ENCODE assay signal across 8 cellular contexts in the genomic region with DNA sequence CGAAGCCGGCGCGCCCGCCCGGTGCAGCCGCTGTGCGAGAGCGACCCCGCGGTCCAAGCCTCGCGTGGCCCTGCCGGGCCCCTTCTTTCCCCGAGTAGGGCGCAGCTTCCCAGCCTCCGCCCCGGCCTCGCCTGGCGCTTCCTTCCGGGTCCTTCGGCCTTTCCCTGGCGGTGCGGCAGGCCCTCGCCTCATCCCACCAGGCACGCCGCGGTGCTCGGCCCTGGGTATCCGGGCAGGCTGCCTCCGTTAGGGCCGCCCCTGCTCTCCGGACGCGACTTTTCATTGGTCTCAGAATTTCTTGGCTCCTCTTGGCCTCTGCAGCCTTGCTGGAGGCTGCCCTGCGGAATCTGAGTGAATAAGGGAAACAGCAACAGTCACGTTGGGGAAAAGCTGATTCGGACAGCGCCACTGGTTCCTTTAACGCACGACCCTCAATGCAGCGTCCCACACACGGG. TPM values are rescaled to one million over a fixed set of nuclear protein-coding genes. Genes with fewer than 3 reads are reported as not detected.
A peak's percentile ranks its signal among the peaks of the same experiment; 100 is the strongest.
DNase-seq lines count a peak whose midpoint lies in the region; ATAC-seq, FAIRE-seq and TF ChIP-seq lines count a peak whose summit lies in the region.

No MANE protein-coding gene starts in this region.

- no peak for TF ChIP-seq EP300 in tibial nerve (IDR thresholded peaks at IDR 0.05)

- H3K27ac ChIP-seq in tibial nerve: peak overlapping the region; percentile 97 to 98 (median 98)

- H3K27me3 ChIP-seq in tibial nerve: no peaks in the 10 kb centered on the region

- H3K4me1 Mint-ChIP-seq in activated T-helper 1 cell treated with anti-CD3 and anti-CD28 coated beads, Interleukin-12 subunit alpha, Interleukin-12 subunit beta, Interleukin-2, Interleukin-4 antibody, amounts not matched to agents 30 ng/mL and 10 ng/mL and 1 ng/mL, durations not matched to agents 14 hours and 24 hours and 36 hours (ENCODE audit: low read depth): peaks cover 35% of the 10 kb centered on the region
- H3K4me1 Mint-ChIP-seq in nephron progenitor cell: peaks cover 52% of the 10 kb centered on the region

- H3K9me3 Mint-ChIP-seq in activated T-helper 1 cell treated with anti-CD3 and anti-CD28 coated beads, Interleukin-12 subunit alpha, Interleukin-12 subunit beta, Interleukin-2, Interleukin-4 antibody, amounts not matched to agents 30 ng/mL and 10 ng/mL and 1 ng/mL, durations not matched to agents 14 hours and 24 hours and 36 hours: no peaks in the 10 kb centered on the region
- H3K9me3 Mint-ChIP-seq in nephron progenitor cell: peaks cover 17% of the 10 kb centered on the region

- peaks cover 0 to 53% (median 9%) of the 10 kb centered on the region in 4 donors for H3K4me1 ChIP-seq in tibial nerve

- ATAC-seq in HG02938 (IDR thresholded peaks at IDR 0.05; ENCODE audit: unreplicated experiment): peak; percentile 34

- no peak for TF ChIP-seq CTCF in fibroblast of villous mesenchyme (IDR thresholded peaks at IDR 0.05; ENCODE audit: insufficient read depth, low read depth, low read length)
- no peak for TF ChIP-seq CTCF in nephron progenitor cell (IDR thresholded peaks at IDR 0.05)
- peak in 1 of 5 experiments; percentile 27 for TF ChIP-seq CTCF in tibial nerve (IDR thresholded peaks at IDR 0.05)

- peaks cover 13% of the 10 kb centered on the region for H3K36me3 Mint-ChIP-seq in activated T-helper 1 cell treated with anti-CD3 and anti-CD28 coated beads, Interleukin-12 subunit alpha, Interleukin-12 subunit beta, Interleukin-2, Interleukin-4 antibody, amounts not matched to agents 30 ng/mL and 10 ng/mL and 1 ng/mL, durations not matched to agents 14 hours and 24 hours and 36 hours (ENCODE audit: low read depth)
- peaks cover 40% of the 10 kb centered on the region for H3K36me3 Mint-ChIP-seq in nephron progenitor cell (ENCODE audit: low read depth)

- peak; percentile 74 for FAIRE-seq in GM18507 (lab: Jason Lieb, UNC)

- peak overlapping the region; percentile 92 for H3K27ac Mint-ChIP-seq in activated T-helper 1 cell treated with anti-CD3 and anti-CD28 coated beads, Interleukin-12 subunit alpha, Interleukin-12 subunit beta, Interleukin-2, Interleukin-4 antibody, amounts not matched to agents 30 ng/mL and 10 ng/mL and 1 ng/mL, durations not matched to agents 14 hours and 24 hours and 36 hours
- H3K27ac Mint-ChIP-seq in nephron progenitor cell: peak overlapping the region; percentile 90

- no peaks in the 10 kb centered on the region for H3K9me3 ChIP-seq in tibial nerve

- peak overlapping the region; percentile 91 for H3K4me3 Mint-ChIP-seq in activated T-helper 1 cell treated with anti-CD3 and anti-CD28 coated beads, Interleukin-12 subunit alpha, Interleukin-12 subunit beta, Interleukin-2, Interleukin-4 antibody, amounts not matched to agents 30 ng/mL and 10 ng/mL and 1 ng/mL, durations not matched to agents 14 hours and 24 hours and 36 hours
- peak overlapping the region; percentile 86 for H3K4me3 Mint-ChIP-seq in nephron progenitor cell

- peak in 1 of 2 donors; percentile 18 for TF ChIP-seq POLR2A in tibial nerve (IDR thresholded peaks at IDR 0.05)

- peaks cover 2% of the 10 kb centered on the region for H3K27me3 Mint-ChIP-seq in activated T-helper 1 cell treated with anti-CD3 and anti-CD28 coated beads, Interleukin-12 subunit alpha, Interleukin-12 subunit beta, Interleukin-2, Interleukin-4 antibody, amounts not matched to agents 30 ng/mL and 10 ng/mL and 1 ng/mL, durations not matched to agents 14 hours and 24 hours and 36 hours (ENCODE audit: insufficient read depth)
- H3K27me3 Mint-ChIP-seq in nephron progenitor cell (ENCODE audit: low read depth, poor library complexity): peaks cover 3% of the 10 kb centered on the region

- 0% methylated on average over 14 to 18 of the region's 43 CpGs for WGBS in tibial nerve, 2 donors

- intact Hi-C loops in activated T-helper 1 cell treated with anti-CD3 and anti-CD28 coated beads, Interleukin-12 subunit alpha, Interleukin-12 subunit beta, Interleukin-2, Interleukin-4 antibody, amounts not matched to agents 30 ng/mL and 10 ng/mL and 1 ng/mL, durations not matched to agents 14 hours and 24 hours and 36 hours (cut with micrococcal nuclease): loop anchor here (1.0 to 10.0 kb wide), 15 partner anchors 17 to 1225 kb away; partner anchors contain the start of genes CFAP99, DGKQ, FAM193A and FAM53A

- peak; percentile 86 for DNase-seq in AG08395 (ENCODE audit: low spot score)
- DNase-seq in GM18507 (ENCODE audit: extremely low spot score, insufficient read length, low read depth): peak; percentile 46
- DNase-seq in NCI-H226: peak; percentile 71
- peak; percentile 55 for DNase-seq in activated T-helper 1 cell treated with anti-CD3 and anti-CD28 coated beads, Interleukin-12 subunit alpha, Interleukin-12 subunit beta, Interleukin-2, Interleukin-4 antibody, amounts not matched to agents 30 ng/mL and 10 ng/mL and 1 ng/mL, durations not matched to agents 14 hours and 24 hours and 36 hours (ENCODE audit: low spot score)
- DNase-seq in fibroblast of villous mesenchyme (ENCODE audit: low read depth): peak; percentile 84
- DNase-seq in nephron progenitor cell: no peak
- DNase-seq in tibial nerve (ENCODE audit: low spot score in 2 of 2): peak; percentile 33 to 57

- H3K4me3 ChIP-seq in fibroblast of villous mesenchyme (ENCODE audit: low read depth, low read length): peak overlapping the region; percentile 71
- H3K4me3 ChIP-seq in tibial nerve: peak overlapping the region; percentile 63 to 95 (median 84)

- peaks cover 0 to 17% (median 0%) of the 10 kb centered on the region in 3 donors for H3K36me3 ChIP-seq in tibial nerve

RNA-seq across cellular contexts. Expression of gene UVSSA, which starts 0.4 kb away (rescaled TPM):
- 25.8 and 27.5 TPM in 2 replicates for total RNA-seq in activated T-helper 1 cell treated with anti-CD3 and anti-CD28 coated beads, Interleukin-12 subunit alpha, Interleukin-12 subunit beta, Interleukin-2, Interleukin-4 antibody, amounts not matched to agents 30 ng/mL and 10 ng/mL and 1 ng/mL, durations not matched to agents 14 hours and 24 hours and 36 hours
- total RNA-seq in fibroblast of villous mesenchyme: 10.8 and 13.9 TPM in 2 replicates
- 10 to 100 TPM; 29.8 to 72.0 (median 30.4) TPM for total RNA-seq in tibial nerve

RNA-seq across cellular contexts. Expression of gene MAEA, which starts 57.7 kb away (rescaled TPM):
- total RNA-seq in activated T-helper 1 cell treated with anti-CD3 and anti-CD28 coated beads, Interleukin-12 subunit alpha, Interleukin-12 subunit beta, Interleukin-2, Interleukin-4 antibody, amounts not matched to agents 30 ng/mL and 10 ng/mL and 1 ng/mL, durations not matched to agents 14 hours and 24 hours and 36 hours: 67.1 and 68.1 TPM in 2 replicates
- total RNA-seq in fibroblast of villous mesenchyme: 59.6 and 60.2 TPM in 2 replicates
- total RNA-seq in tibial nerve: 100 to 1,000 TPM in 1 of 4 donors, 10 to 100 TPM in 3; 66.2 to 140 (median 83.2) TPM

RNA-seq across cellular contexts. Expression of gene NKX1-1, which starts 58.8 kb away (rescaled TPM):
- not detected in 2 replicates for total RNA-seq in activated T-helper 1 cell treated with anti-CD3 and anti-CD28 coated beads, Interleukin-12 subunit alpha, Interleukin-12 subunit beta, Interleukin-2, Interleukin-4 antibody, amounts not matched to agents 30 ng/mL and 10 ng/mL and 1 ng/mL, durations not matched to agents 14 hours and 24 hours and 36 hours
- total RNA-seq in fibroblast of villous mesenchyme (not detected in 2 replicates), tibial nerve (not detected)
